In genomic region chr19:39550197-39550596, GRCh38 we compare ENCODE assay signal across 33 cellular contexts. TPM values are rescaled to one million over a fixed set of nuclear protein-coding genes. Genes with fewer than 3 reads are reported as not detected.
"Had no signal": no experiment of that assay in that cellular context is flagged by ENCODE, and none has a peak within 500 bp of the region (broad histone marks: within the 10 kb centered on the region; RNA-seq: fewer than 3 reads in every experiment).

No MANE protein-coding gene starts in this region.

- H3K27ac ChIP-seq: adrenal gland, body of pancreas, breast epithelium, coronary artery, Peyer's patch, SJSA1 had no signal

- DNase-seq: activated CD4-positive, alpha-beta memory T cell treated with anti-CD3 and anti-CD28 coated beads for 36 hours; activated CD4-positive, alpha-beta T cell treated with anti-CD3 and anti-CD28 coated beads, Interleukin-2, amount 50 U/mL, for 1 hour; activated effector memory CD4-positive, alpha-beta T cell treated with anti-CD3 and anti-CD28 coated beads, Interleukin-2, amount 50 U/mL, for 16 hours; activated naive CD4-positive, alpha-beta T cell; activated T-cell treated with anti-CD3 and anti-CD28 coated beads, Interleukin-2, amount 50 U/mL, for 1 hour; activated T-cell treated with anti-CD3 and anti-CD28 coated beads, Interleukin-2, amount 50 U/mL, for 72 hours; adrenal gland; body of pancreas; NCI-H1048; NCI-H1105 treated with DMSO at 0.1 percent for 48 hours; NCI-H1436; NCI-H1694; NCI-H1930; NCI-H2081 treated with DMSO at 0.1 percent for 48 hours; NCI-H226; NCI-H446 treated with DMSO at 0.1 percent for 48 hours; NCI-H524; NCI-H69; NCI-H82; PC-3; Peyer's patch; RPMI8226; SHP77 treated with DMSO at 0.1 percent for 48 hours; SK-N-SH had no signal

- H3K27me3 ChIP-seq: adrenal gland, body of pancreas, Peyer's patch had no signal

- H3K4me3 ChIP-seq: adrenal gland, body of pancreas, breast epithelium, coronary artery, Peyer's patch, SJSA1 had no signal

- ATAC-seq: activated naive CD4-positive, alpha-beta T cell treated with anti-CD3 and anti-CD28 coated beads, Interleukin-2, amount 50 U/mL, for 72 hours; activated T-cell treated with anti-CD3 and anti-CD28 coated beads, Interleukin-2, amount 50 U/mL, for 72 hours; activated T-helper 17 cell treated with anti-CD3 and anti-CD28 coated beads, Interleukin-2, amount 50 U/mL, for 72 hours; body of pancreas; PC-3 had no signal

- FAIRE-seq: astrocyte, TTC549 had no signal

- H3K9me3 ChIP-seq: adrenal gland, body of pancreas, breast epithelium, Peyer's patch, SJSA1, SK-N-SH had no signal

- H3K4me2 ChIP-seq: SK-N-SH had no signal

- H3K9ac ChIP-seq: SK-N-SH had no signal

- H3K36me3 ChIP-seq: adrenal gland, breast epithelium, Peyer's patch, SJSA1 had no signal

- H3K4me1 ChIP-seq: adrenal gland, body of pancreas, breast epithelium, SJSA1 had no signal

RNA-seq across cellular contexts. Expression of gene SELENOV, which starts 35.3 kb away (rescaled TPM):
- total RNA-seq: activated CD4-positive, alpha-beta memory T cell treated with anti-CD3 and anti-CD28 coated beads for 36 hours; activated naive CD4-positive, alpha-beta T cell treated with anti-CD3 and anti-CD28 coated beads, Interleukin-2, amount 50 U/mL, for 72 hours; activated T-cell treated with anti-CD3 and anti-CD28 coated beads, Interleukin-2, amount 50 U/mL, for 72 hours; activated T-helper 17 cell treated with anti-CD3 and anti-CD28 coated beads, Interleukin-2, amount 50 U/mL, for 72 hours; adrenal gland; astrocyte; body of pancreas; breast epithelium; cardiac septum; MCF 10A; PC-3; Peyer's patch; SJSA1 had no signal
- polyA plus RNA-seq: adrenal gland had no signal

RNA-seq across cellular contexts. Expression of gene DLL3, which starts 51.5 kb away (rescaled TPM):
- total RNA-seq: adrenal gland, body of pancreas, breast epithelium, cardiac septum had no signal

RNA-seq across cellular contexts. Expression of gene LGALS13, which starts 52.1 kb away (rescaled TPM):
- total RNA-seq: activated CD4-positive, alpha-beta memory T cell treated with anti-CD3 and anti-CD28 coated beads for 36 hours; activated naive CD4-positive, alpha-beta T cell treated with anti-CD3 and anti-CD28 coated beads, Interleukin-2, amount 50 U/mL, for 72 hours; activated T-cell treated with anti-CD3 and anti-CD28 coated beads, Interleukin-2, amount 50 U/mL, for 72 hours; activated T-helper 17 cell treated with anti-CD3 and anti-CD28 coated beads, Interleukin-2, amount 50 U/mL, for 72 hours; adrenal gland; astrocyte; body of pancreas; breast epithelium; cardiac septum; MCF 10A; PC-3; Peyer's patch; SJSA1 had no signal
- polyA plus RNA-seq: adrenal gland, SK-N-SH had no signal
